28 cellular contexts compared by ENCODE assay signal in the genomic region with DNA sequence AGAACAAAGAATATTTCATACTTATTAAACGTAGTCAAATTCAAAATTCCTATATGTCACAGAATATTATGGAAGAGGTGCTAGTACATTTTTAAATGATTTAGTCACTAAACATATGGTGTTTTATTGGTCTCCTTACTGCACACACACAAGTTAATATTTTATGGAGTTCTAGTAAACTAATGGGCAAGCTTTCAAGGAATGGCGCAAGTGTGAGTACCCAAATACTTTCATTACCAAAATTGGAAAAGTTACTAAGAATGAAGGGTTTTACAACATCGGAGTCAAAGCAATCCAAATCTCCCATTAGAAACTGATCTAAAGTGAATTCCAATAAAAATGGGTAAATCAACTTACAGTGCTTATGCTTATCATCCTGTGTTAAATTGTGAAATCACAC.
"Had no signal": no experiment of that assay in that cellular context is flagged by ENCODE, and none has a peak within 500 bp of the region (broad histone marks: within the 10 kb centered on the region; RNA-seq: fewer than 3 reads in every experiment).

No MANE protein-coding gene starts in this region.

- H3K9me3 ChIP-seq: neutrophil, pancreas, prostate gland, suprapubic skin, testis, upper lobe of right lung, uterus had no signal

- ATAC-seq: naive thymus-derived CD8-positive, alpha-beta T cell; natural killer cell treated with Interleukin-12 subunit alpha and Interleukin-12 subunit beta and Interleukin-15 and Interleukin-18, amount 100 ng/mL, for 72 hours; pancreas; right cardiac atrium; sciatic nerve; stimulated activated memory B cell treated with anti-CD40 and anti-IgM and Interleukin-4, amounts not matched to agents 10 μg/mL and 1 μg/mL and 100 μg/mL, for 72 hours; stimulated activated naive CD8-positive, alpha-beta T cell treated with anti-CD3 and anti-CD28 coated beads, Interleukin-15, amount 100 ng/mL, for 72 hours; stimulated activated naive CD8-positive, alpha-beta T cell treated with anti-CD3 and anti-CD28 coated beads, Interleukin-15, Interleukin-2, amounts not matched to agents 100 U/mL and 50 U/mL, for 24 hours; upper lobe of right lung had no signal

- H3K36me3 ChIP-seq: neutrophil, pancreas, prostate gland, spleen, suprapubic skin, tibial artery, transverse colon, upper lobe of right lung, uterus had no signal

- DNase-seq: naive thymus-derived CD8-positive, alpha-beta T cell; nephron progenitor cell; nucleus accumbens; pancreas; right cardiac atrium; spleen; stimulated activated CD4-positive, alpha-beta T cell treated with anti-CD3 and anti-CD28 coated beads, Interleukin-12 subunit alpha, Interleukin-12 subunit beta, amount 100 ng/mL, for 4 hours; stimulated activated CD4-positive, alpha-beta T cell treated with anti-CD3 and anti-CD28 coated beads, Interleukin-1b, Interleukin-23, amount 100 ng/mL, for 48 hours; stimulated activated CD4-positive, alpha-beta T cell treated with anti-CD3 and anti-CD28 coated beads, Interleukin-4, amount 100 ng/mL, for 1 hour; stimulated activated CD4-positive, alpha-beta T cell treated with anti-CD3 and anti-CD28 coated beads, Interleukin-4, amount 100 ng/mL, for 4 hours; stimulated activated CD8-positive, alpha-beta memory T cell treated with anti-CD3 and anti-CD28 coated beads, Interleukin-4, amount 100 ng/mL, for 48 hours; stimulated activated naive CD4-positive, alpha-beta T cell; stimulated activated naive CD8-positive, alpha-beta T cell treated with anti-CD3 and anti-CD28 coated beads, Interleukin-15, amount 100 ng/mL, for 72 hours; stimulated activated naive CD8-positive, alpha-beta T cell treated with anti-CD3 and anti-CD28 coated beads, Interleukin-15, Interleukin-2, amounts not matched to agents 100 U/mL and 50 U/mL, for 24 hours; substantia nigra; testis; tibial artery; transverse colon; upper lobe of right lung; uterus had no signal

- H3K27me3 ChIP-seq: neutrophil, pancreas, spleen, suprapubic skin, testis, tibial artery, transverse colon, upper lobe of right lung, uterus had no signal

- H3K4me3 ChIP-seq: pancreas, prostate gland, skin epidermis, smooth muscle cell, spleen, suprapubic skin, testis, tibial artery, transverse colon, upper lobe of right lung, uterus had no signal

- H3K27ac ChIP-seq: neutrophil, pancreas, prostate gland, skin epidermis, spleen, suprapubic skin, testis, tibial artery, transverse colon, upper lobe of right lung, uterus had no signal

- H3K4me1 ChIP-seq: pancreas, prostate gland, spleen, suprapubic skin, testis, tibial artery, transverse colon, upper lobe of right lung, uterus had no signal

- H3K4me2 ChIP-seq: smooth muscle cell had no signal
